Comparison of ENCODE assay signal across 1 cellular context in genomic region chr7:76409537-76409936, GRCh38.
TF ChIP-seq lines count a peak whose summit lies in the region.

Gene SSC4D, minus strand, starts transcription at chr7:76409697. Its CDS starts 5,258 bp downstream, at chr7:76404439.

TF ChIP-seq in HepG2, 621 proteins besides CTCF, POLR2A, EP300 and RAD21 (continued from another document and continues in another):
- no peak for TF ChIP-seq GMEB1 (CRISPR knock-in tag; IDR thresholded peaks at IDR 0.05; ENCODE audit: borderline replicate concordance)
- no peak for TF ChIP-seq SIN3B (IDR thresholded peaks at IDR 0.05; ENCODE audit: low read length)
- 0 out of 2 replicates have a peak, but pooled peaks have one; percentile 61 for TF ChIP-seq ZNF331 (CRISPR knock-in tag; IDR thresholded peaks at IDR 0.05)
- TF ChIP-seq RBFOX2 (IDR thresholded peaks at IDR 0.05; ENCODE audit: low read depth, low read length) = no peak
- TF ChIP-seq DRAP1 (CRISPR knock-in tag; IDR thresholded peaks at IDR 0.05) = peak; percentile 55; the same call in 1 of the 2 replicates
- peak; percentile 72; the same call in 1 of the 2 replicates for TF ChIP-seq SIX1 (CRISPR knock-in tag; IDR thresholded peaks at IDR 0.05; ENCODE audit: borderline replicate concordance)
- no peak for TF ChIP-seq TFDP2 (CRISPR knock-in tag; IDR thresholded peaks at IDR 0.05)
- peak; percentile 96 for TF ChIP-seq SIX4 (CRISPR knock-in tag; IDR thresholded peaks at IDR 0.05)
- TF ChIP-seq KLF9 (CRISPR knock-in tag; IDR thresholded peaks at IDR 0.05; ENCODE audit: low read depth) = 0 out of 2 replicates have a peak, but pooled peaks have one; percentile 38
- no peak for TF ChIP-seq ZMYM2 (CRISPR knock-in tag; IDR thresholded peaks at IDR 0.05)
- no peak for TF ChIP-seq SATB2 (CRISPR knock-in tag; IDR thresholded peaks at IDR 0.05)
- TF ChIP-seq CBX5 (CRISPR knock-in tag; IDR thresholded peaks at IDR 0.05; ENCODE audit: borderline replicate concordance) = no peak
- TF ChIP-seq, protein P1, sequence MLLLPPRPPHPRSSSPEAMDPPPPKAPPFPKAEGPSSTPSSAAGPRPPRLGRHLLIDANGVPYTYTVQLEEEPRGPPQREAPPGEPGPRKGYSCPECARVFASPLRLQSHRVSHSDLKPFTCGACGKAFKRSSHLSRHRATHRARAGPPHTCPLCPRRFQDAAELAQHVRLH (CRISPR knock-in tag; IDR thresholded peaks at IDR 0.05; ENCODE audit: borderline replicate concordance, low read depth) = no peak
- peak; percentile 37 for TF ChIP-seq ZFX (CRISPR knock-in tag; IDR thresholded peaks at IDR 0.05; ENCODE audit: low read depth)
- TF ChIP-seq HNRNPUL1 (IDR thresholded peaks at IDR 0.05; ENCODE audit: low read depth, low read length) = no peak
- no peak for TF ChIP-seq MIXL1 (CRISPR knock-in tag; IDR thresholded peaks at IDR 0.05)
- no peak for TF ChIP-seq ZNF720 (CRISPR knock-in tag; IDR thresholded peaks at IDR 0.05)
- no peak for TF ChIP-seq ATF6 (CRISPR knock-in tag; conservative IDR thresholded peaks at IDR 0.05)
- no peak for TF ChIP-seq ZC3H13 (CRISPR knock-in tag; IDR thresholded peaks at IDR 0.05)
- TF ChIP-seq NR2F1 (CRISPR knock-in tag; IDR thresholded peaks at IDR 0.05) = no peak
- no peak for TF ChIP-seq HOXA7 (CRISPR knock-in tag; IDR thresholded peaks at IDR 0.05)
- TF ChIP-seq RXRA (CRISPR knock-in tag; IDR thresholded peaks at IDR 0.05) = peak; percentile 91
- TF ChIP-seq PCBP2 (optimal IDR thresholded peaks at IDR 0.05; ENCODE audit: low read depth, low read length, poor library complexity, severe bottlenecking) = no peak
- TF ChIP-seq, protein P2, sequence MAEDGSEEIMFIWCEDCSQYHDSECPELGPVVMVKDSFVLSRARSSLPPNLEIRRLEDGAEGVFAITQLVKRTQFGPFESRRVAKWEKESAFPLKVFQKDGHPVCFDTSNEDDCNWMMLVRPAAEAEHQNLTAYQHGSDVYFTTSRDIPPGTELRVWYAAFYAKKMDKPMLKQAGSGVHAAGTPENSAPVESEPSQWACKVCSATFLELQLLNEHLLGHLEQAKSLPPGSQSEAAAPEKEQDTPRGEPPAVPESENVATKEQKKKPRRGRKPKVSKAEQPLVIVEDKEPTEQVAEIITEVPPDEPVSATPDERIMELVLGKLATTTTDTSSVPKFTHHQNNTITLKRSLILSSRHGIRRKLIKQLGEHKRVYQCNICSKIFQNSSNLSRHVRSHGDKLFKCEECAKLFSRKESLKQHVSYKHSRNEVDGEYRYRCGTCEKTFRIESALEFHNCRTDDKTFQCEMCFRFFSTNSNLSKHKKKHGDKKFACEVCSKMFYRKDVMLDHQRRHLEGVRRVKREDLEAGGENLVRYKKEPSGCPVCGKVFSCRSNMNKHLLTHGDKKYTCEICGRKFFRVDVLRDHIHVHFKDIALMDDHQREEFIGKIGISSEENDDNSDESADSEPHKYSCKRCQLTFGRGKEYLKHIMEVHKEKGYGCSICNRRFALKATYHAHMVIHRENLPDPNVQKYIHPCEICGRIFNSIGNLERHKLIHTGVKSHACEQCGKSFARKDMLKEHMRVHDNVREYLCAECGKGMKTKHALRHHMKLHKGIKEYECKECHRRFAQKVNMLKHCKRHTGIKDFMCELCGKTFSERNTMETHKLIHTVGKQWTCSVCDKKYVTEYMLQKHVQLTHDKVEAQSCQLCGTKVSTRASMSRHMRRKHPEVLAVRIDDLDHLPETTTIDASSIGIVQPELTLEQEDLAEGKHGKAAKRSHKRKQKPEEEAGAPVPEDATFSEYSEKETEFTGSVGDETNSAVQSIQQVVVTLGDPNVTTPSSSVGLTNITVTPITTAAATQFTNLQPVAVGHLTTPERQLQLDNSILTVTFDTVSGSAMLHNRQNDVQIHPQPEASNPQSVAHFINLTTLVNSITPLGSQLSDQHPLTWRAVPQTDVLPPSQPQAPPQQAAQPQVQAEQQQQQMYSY (CRISPR knock-in tag; IDR thresholded peaks at IDR 0.05) = no peak
- no peak for TF ChIP-seq TCF7 (IDR thresholded peaks at IDR 0.05; ENCODE audit: low read depth)
- peak; percentile 65; the same call in 1 of the 2 replicates for TF ChIP-seq POLR2AphosphoS5 (IDR thresholded peaks at IDR 0.05; ENCODE audit: low read depth, low read length)
- no peak for TF ChIP-seq ZNF160 (CRISPR knock-in tag; IDR thresholded peaks at IDR 0.05)
- no peak for TF ChIP-seq FOXC1 (CRISPR knock-in tag; IDR thresholded peaks at IDR 0.05; ENCODE audit: borderline replicate concordance)
- TF ChIP-seq POLR2G (IDR thresholded peaks at IDR 0.05; ENCODE audit: low read depth, low read length) = peak; percentile 69
- TF ChIP-seq HDAC1 (CRISPR knock-in tag; IDR thresholded peaks at IDR 0.05) = peak; percentile 18; the same call in 1 of the 2 replicates
- TF ChIP-seq ZNF446 (CRISPR knock-in tag; IDR thresholded peaks at IDR 0.05) = no peak
- 0 out of 2 replicates have a peak, but pooled peaks have one; percentile 19 for TF ChIP-seq KDM3A (CRISPR knock-in tag; IDR thresholded peaks at IDR 0.05; ENCODE audit: low read depth)
- TF ChIP-seq FOSL2 (CRISPR knock-in tag; IDR thresholded peaks at IDR 0.05) = no peak
- TF ChIP-seq KDM2A (CRISPR knock-in tag; IDR thresholded peaks at IDR 0.05; ENCODE audit: borderline replicate concordance, low read depth) = 0 out of 2 replicates have a peak, but pooled peaks have one; percentile 23
- TF ChIP-seq ZNF274 (CRISPR knock-in tag; IDR thresholded peaks at IDR 0.05) = no peak
- TF ChIP-seq RXRB (CRISPR knock-in tag; IDR thresholded peaks at IDR 0.05; ENCODE audit: borderline replicate concordance) = peak; percentile 84
- no peak for TF ChIP-seq ZSCAN22 (CRISPR knock-in tag; IDR thresholded peaks at IDR 0.05)
- no peak for TF ChIP-seq CEBPB (IDR thresholded peaks at IDR 0.05; ENCODE audit: borderline replicate concordance, low read depth, low read length)
- no peak for TF ChIP-seq TBP (CRISPR knock-in tag; IDR thresholded peaks at IDR 0.05)
- TF ChIP-seq SMYD3 (CRISPR knock-in tag; IDR thresholded peaks at IDR 0.05) = no peak
- TF ChIP-seq KLF13 (CRISPR knock-in tag; IDR thresholded peaks at IDR 0.05) = no peak
- no peak for TF ChIP-seq LCORL (IDR thresholded peaks at IDR 0.05)
- TF ChIP-seq LCORL (CRISPR knock-in tag; IDR thresholded peaks at IDR 0.05) = 0 out of 2 replicates have a peak, but pooled peaks have one; percentile 37
- no peak for TF ChIP-seq SMAD3 (CRISPR knock-in tag; IDR thresholded peaks at IDR 0.05)
- no peak for TF ChIP-seq TBX2 (CRISPR knock-in tag; IDR thresholded peaks at IDR 0.05; ENCODE audit: borderline replicate concordance)
- peak; percentile 53; the same call in 1 of the 2 replicates for TF ChIP-seq THAP11 (CRISPR knock-in tag; IDR thresholded peaks at IDR 0.05)
- no peak for TF ChIP-seq NFIB (CRISPR knock-in tag; IDR thresholded peaks at IDR 0.05; ENCODE audit: borderline replicate concordance)
- TF ChIP-seq KDM4B (CRISPR knock-in tag; IDR thresholded peaks at IDR 0.05) = no peak
- TF ChIP-seq SOX13 (IDR thresholded peaks at IDR 0.05) = no peak
- peak in 1 of 2 experiments; percentile 63; a peak in 2 of 4 replicates for TF ChIP-seq SOX13 (CRISPR knock-in tag; conservative IDR thresholded peaks at IDR 0.05 in 1 of 2, IDR thresholded peaks at IDR 0.05 in 1 of 2)
- no peak for TF ChIP-seq PAF1 (CRISPR knock-in tag; IDR thresholded peaks at IDR 0.05)
- no peak for TF ChIP-seq TRIM22 (IDR thresholded peaks at IDR 0.05)
- TF ChIP-seq ZNF781 (CRISPR knock-in tag; IDR thresholded peaks at IDR 0.05; ENCODE audit: borderline replicate concordance, not compliant biosample characterization) = no peak
- peak; percentile 53; the same call in 1 of the 2 replicates for TF ChIP-seq PAXIP1 (CRISPR knock-in tag; conservative IDR thresholded peaks at IDR 0.05)
- no peak for TF ChIP-seq SPEN (CRISPR knock-in tag; IDR thresholded peaks at IDR 0.05; ENCODE audit: low read depth)
- TF ChIP-seq ARID3A (IDR thresholded peaks at IDR 0.05; ENCODE audit: low read depth, low read length) = no peak
- TF ChIP-seq, protein P3, sequence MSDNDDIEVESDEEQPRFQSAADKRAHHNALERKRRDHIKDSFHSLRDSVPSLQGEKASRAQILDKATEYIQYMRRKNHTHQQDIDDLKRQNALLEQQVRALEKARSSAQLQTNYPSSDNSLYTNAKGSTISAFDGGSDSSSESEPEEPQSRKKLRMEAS (IDR thresholded peaks at IDR 0.05) = peak; percentile 11; the same call in 1 of the 2 replicates
- no peak for TF ChIP-seq ZNF253 (CRISPR knock-in tag; IDR thresholded peaks at IDR 0.05; ENCODE audit: borderline replicate concordance)
